In the genomic region with DNA sequence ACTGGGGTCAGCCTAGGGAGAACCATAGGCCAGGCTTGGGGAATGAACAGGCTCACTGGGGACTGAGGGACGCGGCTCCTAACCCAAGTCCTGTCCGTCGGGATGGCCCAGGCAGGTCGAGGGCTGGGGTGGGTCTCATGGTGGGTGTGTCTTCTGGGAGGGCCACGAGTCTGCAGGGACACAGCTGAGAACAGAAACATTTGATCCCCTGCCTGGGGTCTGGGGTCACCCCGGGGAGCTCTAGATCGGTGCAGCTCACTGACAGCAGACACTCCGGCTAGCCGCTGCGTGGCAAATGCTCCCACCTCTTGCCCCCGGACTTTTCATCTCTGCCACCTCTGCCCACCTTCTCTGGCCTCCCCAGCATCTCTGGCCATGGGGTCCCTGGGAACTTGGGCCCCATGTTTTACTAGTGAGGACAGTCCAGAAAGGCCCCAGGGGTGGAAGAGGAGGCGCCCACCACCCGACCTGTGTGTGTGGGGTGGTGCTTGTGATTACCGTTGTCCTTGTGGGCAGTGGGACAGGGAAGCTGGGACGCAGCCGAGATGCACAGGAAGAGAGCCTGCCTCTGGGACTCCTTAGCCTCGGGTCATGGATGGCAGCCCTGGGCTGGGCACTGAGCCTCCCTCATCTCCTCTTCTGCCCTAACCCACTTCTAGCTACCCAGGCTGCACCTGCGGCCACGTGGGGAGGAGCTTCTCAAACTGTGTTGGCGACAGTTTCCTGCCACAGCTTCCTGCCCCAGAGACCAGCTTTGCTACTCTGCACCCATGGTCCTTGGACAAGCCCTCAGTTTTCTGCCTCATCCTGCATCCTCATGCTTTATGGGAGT, we compare ENCODE assay signal across 9 cellular contexts. TPM values are rescaled to one million over a fixed set of nuclear protein-coding genes. Genes with fewer than 3 reads are reported as not detected.
A peak's percentile ranks its signal among the peaks of the same experiment; 100 is the strongest.
DNase-seq lines count a peak whose midpoint lies in the region; ATAC-seq, FAIRE-seq and TF ChIP-seq lines count a peak whose summit lies in the region.
"Had no signal": no experiment of that assay in that cellular context is flagged by ENCODE, and none has a peak within 500 bp of the region (broad histone marks: within the 10 kb centered on the region; RNA-seq: fewer than 3 reads in every experiment).

No MANE protein-coding gene starts in this region.

- H4K20me1 ChIP-seq in Loucy (ENCODE audit: insufficient read depth, low read length, poor library complexity, severe bottlenecking): peaks cover 39% of the 10 kb centered on the region

- no peak for FAIRE-seq in frontal cortex (lab: Jason Lieb, UNC)

- ATAC-seq in GM18511 (IDR thresholded peaks at IDR 0.05; ENCODE audit: unreplicated experiment): peak; percentile 75

- H3K27ac Mint-ChIP-seq in activated T-helper 2 cell treated with anti-CD3 and anti-CD28 coated beads, Interferon-gamma antibody, Interleukin-2, Interleukin-4, amounts not matched to agents 10 μg/mL and 5 μg/mL and 100 μg/mL, durations not matched to agents 14 hours and 24 hours and 36 hours: peak overlapping the region; percentile 91

- H3K9me3 ChIP-seq in Loucy (ENCODE audit: insufficient read depth, low read depth, low read length) (no peaks in the 10 kb centered on the region), adrenal gland (replicated peaks in 1 of 3) (no peaks in the 10 kb centered on the region)

- peaks cover 9% of the 10 kb centered on the region; the same call in 1 of the 2 replicates for H3F3A ChIP-seq in Loucy (ENCODE audit: low read depth)

- WGBS in adrenal gland, 4 donors: 68 to 87% (median 70%) methylated on average over 15 to 21 of the region's 21 CpGs

- H3K79me2 ChIP-seq in Loucy (ENCODE audit: insufficient read depth, low read length): peaks cover 96% of the 10 kb centered on the region

- no peak overlapping the region for H2AFZ ChIP-seq in Loucy (ENCODE audit: low read length)

- TF ChIP-seq CTCF in Loucy (conservative IDR thresholded peaks at IDR 0.05; ENCODE audit: low read length): no peak
- TF ChIP-seq CTCF in adrenal gland (IDR thresholded peaks at IDR 0.05): no peak

- H3K4me1 ChIP-seq in Loucy (ENCODE audit: insufficient read depth, low read length, poor library complexity, severe bottlenecking): peaks cover 78% of the 10 kb centered on the region
- no peaks in the 10 kb centered on the region for H3K4me1 ChIP-seq in adrenal gland (replicated peaks in 1 of 2)

- H3K9ac ChIP-seq in Loucy (ENCODE audit: low read depth, low read length, poor library complexity, severe bottlenecking): peak overlapping the region; percentile 99

- no peaks in the 10 kb centered on the region for H3K27me3 Mint-ChIP-seq in activated T-helper 2 cell treated with anti-CD3 and anti-CD28 coated beads, Interferon-gamma antibody, Interleukin-2, Interleukin-4, amounts not matched to agents 10 μg/mL and 5 μg/mL and 100 μg/mL, durations not matched to agents 14 hours and 24 hours and 36 hours (ENCODE audit: low read depth)

- peak; percentile 69 for DNase-seq in activated T-helper 2 cell treated with anti-CD3 and anti-CD28 coated beads, Interferon-gamma antibody, Interleukin-2, Interleukin-4, amounts not matched to agents 10 μg/mL and 5 μg/mL and 100 μg/mL, durations not matched to agents 14 hours and 24 hours and 36 hours (ENCODE audit: low spot score)
- DNase-seq in stimulated activated CD4-positive, alpha-beta T cell treated with anti-CD3 and anti-CD28 coated beads, Interleukin-15, amount 100 ng/mL, for 24 hours: peak; percentile 84
- no peak for DNase-seq in inferior parietal cortex (ENCODE audit: extremely low spot score)
- DNase-seq in frontal cortex (ENCODE audit: low spot score in 2 of 2): no peak
- DNase-seq in adrenal gland: no peak
- no peak for DNase-seq in cerebellum (ENCODE audit: low spot score)

- H3K9me3 Mint-ChIP-seq in activated T-helper 2 cell treated with anti-CD3 and anti-CD28 coated beads, Interferon-gamma antibody, Interleukin-2, Interleukin-4, amounts not matched to agents 10 μg/mL and 5 μg/mL and 100 μg/mL, durations not matched to agents 14 hours and 24 hours and 36 hours: no peaks in the 10 kb centered on the region

- peaks cover 84% of the 10 kb centered on the region for H3K36me3 Mint-ChIP-seq in activated T-helper 2 cell treated with anti-CD3 and anti-CD28 coated beads, Interferon-gamma antibody, Interleukin-2, Interleukin-4, amounts not matched to agents 10 μg/mL and 5 μg/mL and 100 μg/mL, durations not matched to agents 14 hours and 24 hours and 36 hours (ENCODE audit: low read depth)

- intact Hi-C loops in activated T-helper 2 cell treated with anti-CD3 and anti-CD28 coated beads, Interferon-gamma antibody, Interleukin-2, Interleukin-4, amounts not matched to agents 10 μg/mL and 5 μg/mL and 100 μg/mL, durations not matched to agents 14 hours and 24 hours and 36 hours (cut with micrococcal nuclease): loop anchor here (10.0 kb wide), 1 partner anchor 737 kb away; no protein-coding TSS in a partner anchor
- intact Hi-C loops in adrenal gland (cut with DNase I): no loop called here

- peaks cover 67% of the 10 kb centered on the region for H3K4me1 Mint-ChIP-seq in activated T-helper 2 cell treated with anti-CD3 and anti-CD28 coated beads, Interferon-gamma antibody, Interleukin-2, Interleukin-4, amounts not matched to agents 10 μg/mL and 5 μg/mL and 100 μg/mL, durations not matched to agents 14 hours and 24 hours and 36 hours (ENCODE audit: low read depth)

- H3K36me3 ChIP-seq in Loucy (ENCODE audit: insufficient read depth, low read length) (peaks cover 20% of the 10 kb centered on the region), adrenal gland (replicated peaks in 1 of 2) (no peaks in the 10 kb centered on the region)
- H3K36me3 ChIP-seq: cardiac muscle cell had no signal

- no peak overlapping the region for H3K27ac ChIP-seq in adrenal gland
- H3K27ac ChIP-seq: cardiac muscle cell had no signal

- H3K4me3 ChIP-seq in Loucy (ENCODE audit: low read length, poor library complexity, severe bottlenecking) (peak overlapping the region; percentile 95), adrenal gland (no peak overlapping the region)
- H3K4me3 ChIP-seq: cardiac muscle cell had no signal

- H3K27me3 ChIP-seq in Loucy (ENCODE audit: insufficient read depth, low read length, poor library complexity, severe bottlenecking) (peaks cover 5% of the 10 kb centered on the region), adrenal gland (no peaks in the 10 kb centered on the region)
- H3K27me3 ChIP-seq: cardiac muscle cell had no signal

- no peak for TF ChIP-seq POLR2A in adrenal gland (IDR thresholded peaks at IDR 0.05)

- H3K4me2 ChIP-seq in Loucy (ENCODE audit: low read depth, low read length, poor library complexity, severe bottlenecking): peak overlapping the region; percentile 92

- H3K9me2 ChIP-seq in Loucy (replicated peaks; ENCODE audit: low read depth, low read length): no peaks in the 10 kb centered on the region

- peak overlapping the region; percentile 97 for H3K4me3 Mint-ChIP-seq in activated T-helper 2 cell treated with anti-CD3 and anti-CD28 coated beads, Interferon-gamma antibody, Interleukin-2, Interleukin-4, amounts not matched to agents 10 μg/mL and 5 μg/mL and 100 μg/mL, durations not matched to agents 14 hours and 24 hours and 36 hours (ENCODE audit: low read depth)

RNA-seq across cellular contexts. Expression of gene ZAP70, which starts 4.9 kb away (rescaled TPM):
- 231 and 234 TPM in 2 replicates for total RNA-seq in activated T-helper 2 cell treated with anti-CD3 and anti-CD28 coated beads, Interferon-gamma antibody, Interleukin-2, Interleukin-4, amounts not matched to agents 10 μg/mL and 5 μg/mL and 100 μg/mL, durations not matched to agents 14 hours and 24 hours and 36 hours
- total RNA-seq in frontal cortex (0.82 TPM), adrenal gland (1 to 10 TPM; 1.1 to 8.1 (median 2.5) TPM), cerebellum (0.45 TPM)
- 1 to 10 TPM in 2 of 3 donors, under 1 TPM in 1; 0.62 to 8.3 (median 5.9) TPM for polyA plus RNA-seq in adrenal gland

RNA-seq across cellular contexts. Expression of gene C2orf92, which starts 48.8 kb away (rescaled TPM):
- total RNA-seq in activated T-helper 2 cell treated with anti-CD3 and anti-CD28 coated beads, Interferon-gamma antibody, Interleukin-2, Interleukin-4, amounts not matched to agents 10 μg/mL and 5 μg/mL and 100 μg/mL, durations not matched to agents 14 hours and 24 hours and 36 hours: 17.2 and 21.8 TPM in 2 replicates
- total RNA-seq in frontal cortex (3.3 TPM), adrenal gland (10 to 100 TPM in 1 of 8 donors, 1 to 10 TPM in 7; 1.2 to 29.3 (median 4.9) TPM), cerebellum (15.7 TPM)
- 10 to 100 TPM in 2 of 3 donors, 1 to 10 TPM in 1; 4.1 to 50.0 (median 21.8) TPM for polyA plus RNA-seq in adrenal gland

RNA-seq across cellular contexts. Expression of gene ACTR1B, which starts 54.4 kb away (rescaled TPM):
- 142 and 147 TPM in 2 replicates for total RNA-seq in activated T-helper 2 cell treated with anti-CD3 and anti-CD28 coated beads, Interferon-gamma antibody, Interleukin-2, Interleukin-4, amounts not matched to agents 10 μg/mL and 5 μg/mL and 100 μg/mL, durations not matched to agents 14 hours and 24 hours and 36 hours
- total RNA-seq in frontal cortex (28.9 TPM), adrenal gland (100 to 1,000 TPM in 5 of 8 donors, 10 to 100 TPM in 3; 72.1 to 130 (median 103) TPM), cerebellum (28.6 TPM)
- polyA plus RNA-seq in adrenal gland: 100 to 1,000 TPM in 1 of 3 donors, 10 to 100 TPM in 2; 39.0 to 105 (median 88.6) TPM

Comparison
In these comparisons a context has a peak if more than half of its experiments do, and no peak if none do; other contexts are left out.
1. DNase-seq: peak in activated T-helper 2 cell treated with anti-CD3 and anti-CD28 coated beads, Interferon-gamma antibody, Interleukin-2, Interleukin-4, amounts not matched to agents 10 μg/mL and 5 μg/mL and 100 μg/mL, durations not matched to agents 14 hours and 24 hours and 36 hours (single experiment) and stimulated activated CD4-positive, alpha-beta T cell treated with anti-CD3 and anti-CD28 coated beads, Interleukin-15, amount 100 ng/mL, for 24 hours (single experiment); none in inferior parietal cortex (single experiment), frontal cortex (0 of 2), adrenal gland (0 of 7) and cerebellum (single experiment).
2. RNA of gene ZAP70, which starts 4.9 kb away (total RNA-seq): 231 to 234 TPM in activated T-helper 2 cell treated with anti-CD3 and anti-CD28 coated beads, Interferon-gamma antibody, Interleukin-2, Interleukin-4, amounts not matched to agents 10 μg/mL and 5 μg/mL and 100 μg/mL, durations not matched to agents 14 hours and 24 hours and 36 hours; 1.1 to 8.1 TPM in adrenal gland, 0.82 TPM in frontal cortex (single experiment) and 0.45 TPM in cerebellum (single experiment); every median in the first group is over 10 times any median in the second.